Comparison of ENCODE assay signal across 21 cellular contexts in the genomic region with DNA sequence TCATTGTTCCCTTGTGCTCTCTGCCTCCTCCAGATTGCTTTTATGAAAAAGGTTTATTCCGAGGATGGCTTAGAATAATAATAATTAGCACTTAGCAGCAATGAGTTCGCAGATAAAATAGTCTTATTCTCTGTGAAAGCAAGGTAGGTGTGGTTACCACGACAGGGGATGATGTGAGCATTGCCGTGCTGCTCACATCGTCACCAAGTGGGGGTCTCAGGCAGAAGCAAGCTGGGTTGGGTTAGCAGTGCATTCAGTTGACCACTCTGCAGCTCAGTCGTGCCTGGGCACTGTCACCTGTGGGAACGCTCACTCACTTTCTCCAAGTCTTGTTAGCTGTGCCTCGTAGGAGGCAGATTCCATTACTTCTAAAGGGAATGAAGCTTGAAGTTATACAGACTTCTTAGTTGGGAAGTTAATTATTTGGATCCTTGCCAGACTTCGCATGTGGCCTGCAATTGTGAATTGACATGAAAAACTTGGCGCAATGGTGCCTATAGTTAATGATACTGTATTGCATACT.
"Had no signal": no experiment of that assay in that cellular context is flagged by ENCODE, and none has a peak within 500 bp of the region (broad histone marks: within the 10 kb centered on the region; RNA-seq: fewer than 3 reads in every experiment).

No MANE protein-coding gene starts in this region.

- DNase-seq: activated B cell treated with CpG ODN at 0.5 μM for 24 hours; activated CD4-positive, alpha-beta T cell treated with anti-CD3 and anti-CD28 coated beads for 36 hours; activated CD4-positive, alpha-beta T cell treated with anti-CD3 and anti-CD28 coated beads, Interleukin-2, amount 50 U/mL, for 48 hours; activated CD8-positive, alpha-beta memory T cell treated with anti-CD3 and anti-CD28 coated beads, Interleukin-2, amount 50 U/mL, for 48 hours; activated naive CD4-positive, alpha-beta T cell; activated T-cell treated with anti-CD3 and anti-CD28 coated beads, Interleukin-2, amount 50 U/mL, for 4 hours; effector memory CD4-positive, alpha-beta T cell; midbrain; natural killer cell; pancreas; psoas muscle; right cardiac atrium; stimulated activated CD4-positive, alpha-beta T cell treated with anti-CD3 and anti-CD28 coated beads, Interleukin-12 subunit alpha, Interleukin-12 subunit beta, amount 100 ng/mL, for 4 hours; stimulated activated CD4-positive, alpha-beta T cell treated with anti-CD3 and anti-CD28 coated beads, Interleukin-4, amount 100 ng/mL, for 4 hours; stimulated activated naive CD8-positive, alpha-beta T cell treated with anti-CD3 and anti-CD28 coated beads, Interleukin-15, Interleukin-2, amounts not matched to agents 100 U/mL and 50 U/mL, for 24 hours; upper lobe of left lung had no signal

- ATAC-seq: activated CD4-positive, alpha-beta T cell treated with anti-CD3 and anti-CD28 coated beads for 36 hours; activated T-cell treated with anti-CD3 and anti-CD28 coated beads, Interleukin-2, amount 50 U/mL, for 4 hours; natural killer cell; pancreas; psoas muscle; right cardiac atrium; stimulated activated naive CD8-positive, alpha-beta T cell treated with anti-CD3 and anti-CD28 coated beads, Interleukin-15, Interleukin-2, amounts not matched to agents 100 U/mL and 50 U/mL, for 24 hours had no signal

- H3K4me3 Mint-ChIP-seq: activated B cell treated with CpG ODN at 0.5 μM for 24 hours; activated CD4-positive, alpha-beta T cell treated with anti-CD3 and anti-CD28 coated beads for 36 hours; activated naive CD8-positive, alpha-beta T cell; activated T-cell treated with anti-CD3 and anti-CD28 coated beads, Interleukin-2, amount 50 U/mL, for 4 hours; central memory CD8-positive, alpha-beta T cell; natural killer cell had no signal

- H3K36me3 Mint-ChIP-seq: activated naive CD8-positive, alpha-beta T cell had no signal

- H3K36me3 ChIP-seq: breast epithelium, esophagus muscularis mucosa, pancreas, upper lobe of left lung had no signal

- H3K4me1 ChIP-seq: breast epithelium, esophagus muscularis mucosa, pancreas, psoas muscle, upper lobe of left lung had no signal

- H3K27me3 ChIP-seq: breast epithelium, esophagus muscularis mucosa, upper lobe of left lung had no signal

- H3K27ac ChIP-seq: breast epithelium, esophagus muscularis mucosa, pancreas, psoas muscle, upper lobe of left lung had no signal

- H3K4me3 ChIP-seq: breast epithelium, esophagus muscularis mucosa, pancreas, psoas muscle, upper lobe of left lung had no signal

- H3K9me3 Mint-ChIP-seq: activated B cell treated with CpG ODN at 0.5 μM for 24 hours; activated T-cell treated with anti-CD3 and anti-CD28 coated beads, Interleukin-2, amount 50 U/mL, for 4 hours; activated T-helper 2 cell treated with anti-CD3 and anti-CD28 coated beads, Interferon-gamma antibody, Interleukin-2, Interleukin-4, amounts not matched to agents 10 μg/mL and 5 μg/mL and 100 μg/mL, durations not matched to agents 14 hours and 24 hours and 36 hours had no signal

- H3K9me3 ChIP-seq: breast epithelium, esophagus muscularis mucosa, pancreas, psoas muscle, upper lobe of left lung had no signal

- H3K27ac Mint-ChIP-seq: activated B cell treated with CpG ODN at 0.5 μM for 24 hours; activated CD4-positive, alpha-beta T cell treated with anti-CD3 and anti-CD28 coated beads for 36 hours; activated naive CD8-positive, alpha-beta T cell; activated T-helper 2 cell treated with anti-CD3 and anti-CD28 coated beads, Interferon-gamma antibody, Interleukin-2, Interleukin-4, amounts not matched to agents 10 μg/mL and 5 μg/mL and 100 μg/mL, durations not matched to agents 14 hours and 24 hours and 36 hours; natural killer cell had no signal

- H3K27me3 Mint-ChIP-seq: activated B cell treated with CpG ODN at 0.5 μM for 24 hours; central memory CD8-positive, alpha-beta T cell had no signal

- H3K4me1 Mint-ChIP-seq: activated B cell treated with CpG ODN at 0.5 μM for 24 hours; activated CD4-positive, alpha-beta T cell treated with anti-CD3 and anti-CD28 coated beads for 36 hours; central memory CD8-positive, alpha-beta T cell; natural killer cell had no signal
